Comparison of ENCODE assay signal across 15 cellular contexts in the genomic region with DNA sequence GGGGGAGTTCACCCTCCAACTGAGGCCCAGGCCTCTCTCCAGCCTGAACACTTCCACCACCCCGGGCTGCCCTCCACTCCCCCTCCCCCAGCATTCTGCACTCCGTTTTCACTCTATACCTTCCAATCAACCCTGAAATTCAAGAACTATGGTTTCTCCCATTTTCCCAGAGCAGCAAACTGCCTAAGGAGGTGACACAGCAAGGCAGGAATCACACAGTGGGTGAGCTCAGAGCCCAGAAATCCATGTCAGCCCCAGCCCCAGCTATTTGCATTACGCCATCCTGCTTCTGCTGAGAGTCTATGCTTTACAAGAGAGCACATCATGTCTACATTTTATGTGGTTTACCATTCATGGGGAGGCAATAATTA. TPM values are rescaled to one million over a fixed set of nuclear protein-coding genes. Genes with fewer than 3 reads are reported as not detected.
DNase-seq lines count a peak whose midpoint lies in the region; ATAC-seq, FAIRE-seq and TF ChIP-seq lines count a peak whose summit lies in the region.
"Had no signal": no experiment of that assay in that cellular context is flagged by ENCODE, and none has a peak within 500 bp of the region (broad histone marks: within the 10 kb centered on the region; RNA-seq: fewer than 3 reads in every experiment).

No MANE protein-coding gene starts in this region.

- no peak overlapping the region for H3K56ac ChIP-seq in IMR-90 (ENCODE audit: extremely low read depth, insufficient read depth, low read length)

- POLR2A ChIA-PET in IMR-90 (lab: Charles Lee; ENCODE audit: unreplicated experiment) = interaction anchor here (0.6 kb wide), 1 partner anchor 26 kb away, joined by 3 read pairs; no protein-coding TSS in a partner anchor

- no TSS peak for BruUV-seq in IMR-90 (replicated peaks; lab: Mats Ljungman, UMichigan)

- intact Hi-C loops in IMR-90 (cut with micrococcal nuclease) = loop anchor here (1.0 to 5.0 kb wide), 5 partner anchors 56 to 409 kb away; no protein-coding TSS in a partner anchor

- H4K91ac ChIP-seq in IMR-90 (ENCODE audit: insufficient read depth, low read depth, low read length) = peak overlapping the region; percentile 19; the same call in 1 of the 2 replicates

- H2AFZ ChIP-seq in IMR-90 (replicated peaks; ENCODE audit: low read length, poor library complexity) = peak overlapping the region; percentile 83

- no peak overlapping the region for H3K23ac ChIP-seq in IMR-90 (ENCODE audit: low read depth, low read length)

- H4K5ac ChIP-seq in IMR-90 (ENCODE audit: low read depth, low read length) = no peak overlapping the region

- H3K18ac ChIP-seq in IMR-90 (ENCODE audit: low read depth, low read length) = no peak overlapping the region

- 0 out of 2 replicates have a peak overlapping the region, but pooled peaks have one; percentile 68 for H2BK20ac ChIP-seq in IMR-90 (ENCODE audit: low read depth, low read length)

- in situ Hi-C loops in IMR-90 (cut with MboI; ENCODE audit: low sequenced_read_pairs) = loop anchor here (25.0 kb wide), 1 partner anchor 324 kb away; no protein-coding TSS in a partner anchor

- H2BK120ac ChIP-seq in IMR-90 (ENCODE audit: low read depth, low read length) = peak overlapping the region; percentile 21; the same call in 1 of the 2 replicates

- peaks cover 7% of the 10 kb centered on the region; the same call in 1 of the 2 replicates for H3K9me3 ChIP-seq in IMR-90 (ENCODE audit: control insufficient read depth, insufficient read depth, low read length)
- H3K9me3 ChIP-seq: testis had no signal

- H3K4me3 ChIP-seq in IMR-90 (ENCODE audit: insufficient read depth, low read depth, low read length) = no peak overlapping the region
- H3K4me3 ChIP-seq in bronchial epithelial cell (ENCODE audit: low read depth, low read length) = no peak overlapping the region

- no peak overlapping the region for H2AK5ac ChIP-seq in IMR-90 (ENCODE audit: low read depth, low read length)

- CTCF ChIA-PET in IMR-90 (lab: Yijun Ruan, JAX) = interaction anchor here (0.8 to 1.9 kb wide), 4 partner anchors 15 to 422 kb away, joined by 3 to 8 read pairs (median 4); no protein-coding TSS in a partner anchor

- ATAC-seq in IMR-90 (ENCODE audit: low read depth) (peak; percentile 93), GM19452 (IDR thresholded peaks at IDR 0.05; ENCODE audit: unreplicated experiment) (no peak)
- ATAC-seq: activated CD8-positive, alpha-beta memory T cell treated with anti-CD3 and anti-CD28 coated beads, Interleukin-2, amount 10 ng/mL, durations not matched to agents 7 days and 5 days; right cardiac atrium had no signal

- FAIRE-seq in bronchial epithelial cell (lab: Jason Lieb, UNC) = no peak

- no peak overlapping the region for H3K4me2 ChIP-seq in IMR-90 (ENCODE audit: low read depth, low read length)

- H2BK5ac ChIP-seq in IMR-90 (ENCODE audit: low read depth, low read length, poor library complexity, severe bottlenecking) = peak overlapping the region; percentile 41

- no peak for TF ChIP-seq CTCF in IMR-90 (conservative IDR thresholded peaks at IDR 0.05; ENCODE audit: low read depth, low read length)
- no peak for TF ChIP-seq CTCF in bronchial epithelial cell (IDR thresholded peaks at IDR 0.05; ENCODE audit: insufficient read depth, low read length, severe bottlenecking)

- H3K36me3 ChIP-seq in IMR-90 (ENCODE audit: control insufficient read depth, insufficient read depth, low read length) (peaks cover 6% of the 10 kb centered on the region; the same call in 1 of the 2 replicates), bronchial epithelial cell (ENCODE audit: control insufficient read depth, insufficient read depth, low read length) (no peaks in the 10 kb centered on the region)

- no peak for TF ChIP-seq RAD21 in IMR-90 (IDR thresholded peaks at IDR 0.05; ENCODE audit: low read length)

- WGBS in IMR-90 (ENCODE audit: extremely low coverage in 2 of 2, insufficient read length in 1 of 2), 2 experiments = 22% methylated on average over 1 of the region's 3 CpGs; no CpG with 5 or more reads in 1 of the 2 experiments

- no peaks in the 10 kb centered on the region for H4K20me1 ChIP-seq in IMR-90 (ENCODE audit: insufficient read depth, low read length)

- no peak overlapping the region for H3K9ac ChIP-seq in IMR-90 (ENCODE audit: low read depth, low read length)

- H2AK9ac ChIP-seq in IMR-90 (replicated peaks; ENCODE audit: low read depth, low read length, poor library complexity) = no peak overlapping the region

- H3K27me3 ChIP-seq in IMR-90 (ENCODE audit: control insufficient read depth, insufficient read depth, low read length) (peaks cover 23% of the 10 kb centered on the region), bronchial epithelial cell (ENCODE audit: control insufficient read depth, insufficient read depth, low read length) (peaks cover 31% of the 10 kb centered on the region)
- H3K27me3 ChIP-seq: testis had no signal

- no peak overlapping the region for H3K4ac ChIP-seq in IMR-90 (ENCODE audit: low read depth, low read length)

- TF ChIP-seq POLR2A in IMR-90 (IDR thresholded peaks at IDR 0.05; ENCODE audit: low read depth, low read length) = no peak

- H3K27ac ChIP-seq in IMR-90 (ENCODE audit: insufficient read depth, low read length) = peak overlapping the region; percentile 36
- H3K27ac ChIP-seq: testis had no signal

- peak overlapping the region; percentile 50; the same call in 1 of the 3 replicates for H2BK15ac ChIP-seq in IMR-90 (ENCODE audit: low read depth, low read length)

- DNase-seq in AG08395 (ENCODE audit: low spot score) = peak; percentile 70
- DNase-seq in IMR-90 = peak; percentile 91
- peak; percentile 29 for DNase-seq in bronchial epithelial cell (ENCODE audit: low read depth)
- DNase-seq in kidney tubule cell (ENCODE audit: low spot score) = peak; percentile 79
- DNase-seq in SKM-1 treated with dmso at 0.1 percent for 144 hours (lab: John Stamatoyannopoulos, UW; ENCODE audit: unreplicated experiment) = no peak
- DNase-seq in inferior parietal cortex (ENCODE audit: extremely low spot score) = no peak
- no peak for DNase-seq in NCI-H345 (lab: John Stamatoyannopoulos, UW)
- DNase-seq: activated CD8-positive, alpha-beta memory T cell treated with anti-CD3 and anti-CD28 coated beads, Interleukin-2, amount 10 ng/mL, durations not matched to agents 7 days and 5 days; activated naive CD8-positive, alpha-beta T cell treated with anti-CD3 and anti-CD28 coated beads for 36 hours; effector memory CD4-positive, alpha-beta T cell; right cardiac atrium; T1000 had no signal

- H4K8ac ChIP-seq in IMR-90 (ENCODE audit: low read depth in 2 of 2, low read length in 2 of 2) = peak overlapping the region; percentile 22 to 27; a peak in 3 of 4 replicates

- no peak overlapping the region for H3K14ac ChIP-seq in IMR-90 (replicated peaks; ENCODE audit: low read depth, low read length)

- no peaks in the 10 kb centered on the region; the same call in 1 of the 2 replicates for H3K9me1 ChIP-seq in IMR-90 (ENCODE audit: insufficient read depth, low read length)

- H3K79me1 ChIP-seq in IMR-90 (ENCODE audit: low read depth in 1 of 2, low read length in 2 of 2) = no peaks in the 10 kb centered on the region

- dilution Hi-C loops in IMR-90 (cut with HindIII; ENCODE audit: low sequenced_read_pairs, unreplicated experiment) = no loop called here

- peaks cover 6% of the 10 kb centered on the region for H3K4me1 ChIP-seq in IMR-90 (ENCODE audit: control insufficient read depth, insufficient read depth, low read length)

TF ChIP-seq in IMR-90, 13 proteins besides CTCF, POLR2A, EP300 and RAD21:
- no peak for TF ChIP-seq RFX5 (IDR thresholded peaks at IDR 0.05; ENCODE audit: low read depth, low read length)
- TF ChIP-seq RCOR1 (IDR thresholded peaks at IDR 0.05; ENCODE audit: insufficient replicate concordance, low read length) = no peak
- TF ChIP-seq FOS (IDR thresholded peaks at IDR 0.05; ENCODE audit: low read depth, low read length) = peak; percentile 50; the same call in 1 of the 2 replicates
- peak; percentile 19; the same call in 1 of the 2 replicates for TF ChIP-seq BHLHE40 (IDR thresholded peaks at IDR 0.05; ENCODE audit: low read depth, low read length)
- no peak for TF ChIP-seq CHD1 (IDR thresholded peaks at IDR 0.05; ENCODE audit: low read depth, low read length)
- TF ChIP-seq CEBPB (IDR thresholded peaks at IDR 0.05; ENCODE audit: low read depth, low read length) = peak; percentile 93
- peak; percentile 46; the same call in 1 of the 2 replicates for TF ChIP-seq MAZ (IDR thresholded peaks at IDR 0.05; ENCODE audit: borderline replicate concordance, low read depth, low read length)
- peak; percentile 45; the same call in 1 of the 2 replicates for TF ChIP-seq NFE2L2 (IDR thresholded peaks at IDR 0.05; ENCODE audit: low read depth, low read length)

RNA-seq across cellular contexts. Expression of a gene that starts 12.0 kb away (rescaled TPM):
- total RNA-seq in IMR-90 (2012; rRNA removed) = 1.9 and 2.2 TPM in 2 replicates
- polyA plus RNA-seq in IMR-90 (2012; rRNA removed) = 3.7 and 4.0 TPM in 2 replicates
- polyA plus RNA-seq in IMR-90 (2012; cell fraction: cytosol; rRNA removed) = 2.1 and 4.0 TPM in 2 replicates
- 2.7 and 3.5 TPM in 2 replicates for polyA plus RNA-seq in IMR-90 (2012; cell fraction: nucleus; rRNA removed; ENCODE audit: low replicate concordance)
- not detected in 2 replicates for total RNA-seq in bronchial epithelial cell
- total RNA-seq: activated CD8-positive, alpha-beta memory T cell treated with anti-CD3 and anti-CD28 coated beads, Interleukin-2, amount 10 ng/mL, durations not matched to agents 7 days and 5 days; activated naive CD8-positive, alpha-beta T cell treated with anti-CD3 and anti-CD28 coated beads for 36 hours had no signal
- polyA plus RNA-seq: IgD-negative memory B cell had no signal

Comparison
In these comparisons a context has a peak if more than half of its experiments do, and no peak if none do; other contexts are left out.
1. DNase-seq: peak in AG08395 (single experiment), IMR-90 (single experiment), bronchial epithelial cell (single experiment) and kidney tubule cell (single experiment); none in SKM-1 treated with dmso at 0.1 percent for 144 hours (single experiment), inferior parietal cortex (single experiment) and NCI-H345 (single experiment).